36 cellular contexts compared by ENCODE assay signal in the genomic region with DNA sequence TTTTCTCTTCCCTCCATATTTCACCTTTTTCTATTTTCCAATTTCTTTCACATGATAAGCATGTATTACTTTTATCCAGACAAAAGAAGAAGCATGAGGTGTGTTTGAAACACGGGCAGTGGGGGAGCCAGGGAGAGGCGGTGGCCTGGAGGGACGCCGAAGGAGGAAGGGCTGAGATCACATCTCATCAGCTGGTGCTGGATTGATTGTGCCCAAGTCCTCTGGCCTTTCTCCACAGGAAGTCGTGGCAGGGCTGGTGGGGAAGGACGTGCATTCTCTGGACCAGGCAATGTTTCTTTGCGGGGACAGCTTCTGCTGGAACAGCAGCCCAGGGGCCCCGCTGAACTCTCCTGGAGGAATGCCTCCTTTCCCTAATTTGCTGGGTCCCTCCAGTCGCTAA.
A peak's percentile ranks its signal among the peaks of the same experiment; 100 is the strongest.
DNase-seq lines count a peak whose midpoint lies in the region; ATAC-seq, FAIRE-seq and TF ChIP-seq lines count a peak whose summit lies in the region.
"Had no signal": no experiment of that assay in that cellular context is flagged by ENCODE, and none has a peak within 500 bp of the region (broad histone marks: within the 10 kb centered on the region; RNA-seq: fewer than 3 reads in every experiment).

No MANE protein-coding gene starts in this region.

- no peak overlapping the region for H2BK120ac ChIP-seq in neuronal stem cell (ENCODE audit: low read depth, low read length)

- H3K36me3 Mint-ChIP-seq in glutamatergic neuron (ENCODE audit: unreplicated experiment), result no peaks in the 10 kb centered on the region

- H3K4me3 ChIP-seq in A549 (no peak overlapping the region), neuronal stem cell (ENCODE audit: low read length in 2 of 2) (no peak overlapping the region)
- H3K4me3 ChIP-seq: left ventricle myocardium inferior, tibial artery had no signal

- H4K91ac ChIP-seq in neuronal stem cell (ENCODE audit: low read depth, low read length, poor library complexity), result no peak overlapping the region

- no peak for TF ChIP-seq EP300 in A549 (IDR thresholded peaks at IDR 0.05)

- no peak overlapping the region for H2BK12ac ChIP-seq in neuronal stem cell (ENCODE audit: low read length)

- ATAC-seq in A549 (no peak), HG02623 (IDR thresholded peaks at IDR 0.05; ENCODE audit: unreplicated experiment) (no peak), GM21619 (IDR thresholded peaks at IDR 0.05; ENCODE audit: unreplicated experiment) (no peak)
- ATAC-seq: sciatic nerve had no signal

- H3K4me3 Mint-ChIP-seq in glutamatergic neuron (ENCODE audit: unreplicated experiment), result no peak overlapping the region
- H3K4me3 Mint-ChIP-seq: activated naive CD8-positive, alpha-beta T cell had no signal

- H3K27me3 Mint-ChIP-seq in glutamatergic neuron (ENCODE audit: unreplicated experiment), result no peaks in the 10 kb centered on the region
- H3K27me3 Mint-ChIP-seq: activated naive CD8-positive, alpha-beta T cell; progenitor cell of endocrine pancreas had no signal

- H3K36me3 ChIP-seq in neuronal stem cell (replicated peaks in 1 of 2; ENCODE audit: control insufficient read depth in 2 of 2, insufficient read depth in 2 of 2, low read length in 2 of 2), result no peaks in the 10 kb centered on the region
- H3K36me3 ChIP-seq: neutrophil had no signal

- no peaks in the 10 kb centered on the region for H3K4me1 Mint-ChIP-seq in glutamatergic neuron (ENCODE audit: low read depth, unreplicated experiment)

- H3K4me2 ChIP-seq in A549 (no peak overlapping the region), neuronal stem cell (ENCODE audit: insufficient read depth, low read length, poor library complexity, severe bottlenecking) (no peak overlapping the region)
- H3K4me2 ChIP-seq: KMS-11 had no signal

- H2AFZ ChIP-seq in neuronal stem cell (ENCODE audit: low read length), result peak overlapping the region; percentile 93

- TF ChIP-seq POLR2A in A549 (IDR thresholded peaks at IDR 0.05; ENCODE audit: low read length), result no peak

- H3K9me3 ChIP-seq in A549 (peaks cover 7% of the 10 kb centered on the region; the same call in 1 of the 3 replicates), neuronal stem cell (replicated peaks in 1 of 2; ENCODE audit: control insufficient read depth in 2 of 2, insufficient read depth in 1 of 2, low read depth in 1 of 2, low read length in 2 of 2) (no peaks in the 10 kb centered on the region)
- H3K9me3 ChIP-seq: left ventricle myocardium inferior, neutrophil, tibial artery had no signal

- no peak for TF ChIP-seq RAD21 in A549 (conservative IDR thresholded peaks at IDR 0.05 in 1 of 2, IDR thresholded peaks at IDR 0.05 in 1 of 2)

- no peak overlapping the region for H3K9ac ChIP-seq in neuronal stem cell (ENCODE audit: low read depth, low read length, poor library complexity)
- H3K9ac ChIP-seq: KMS-11 had no signal

- 80% methylated on average over 9 of the region's 9 CpGs for WGBS in A549 (ENCODE audit: missing lambda C conversion rate)
- WGBS in neuronal stem cell (ENCODE audit: extremely low coverage in 2 of 2, insufficient read length in 2 of 2, insufficient replicate concordance in 1 of 2), 2 donors, result no CpG with 5 or more reads among the region's 9 CpGs

- H3K79me1 ChIP-seq in neuronal stem cell (ENCODE audit: low read depth, low read length), result no peaks in the 10 kb centered on the region

- peak overlapping the region; percentile 29 to 91; a peak in 4 of 6 replicates for H3K27ac ChIP-seq in A549
- no peak overlapping the region for H3K27ac ChIP-seq in neuronal stem cell (replicated peaks; ENCODE audit: low read length)
- H3K27ac ChIP-seq: C4-2B, epithelial cell of prostate, HL-60, KMS-11, left ventricle myocardium inferior, neutrophil, tibial artery had no signal

- no peak overlapping the region for H2AK5ac ChIP-seq in neuronal stem cell (ENCODE audit: low read depth, low read length)

- H3K9me3 Mint-ChIP-seq in glutamatergic neuron (ENCODE audit: unreplicated experiment), result no peaks in the 10 kb centered on the region

- no peak overlapping the region for H4K8ac ChIP-seq in neuronal stem cell (ENCODE audit: low read depth, low read length)

- H3K14ac ChIP-seq in neuronal stem cell (ENCODE audit: low read length), result no peak overlapping the region

- H2BK15ac ChIP-seq in neuronal stem cell (ENCODE audit: low read length), result no peak overlapping the region

- no peak for TF ChIP-seq CTCF in A549 (IDR thresholded peaks at IDR 0.05)
- TF ChIP-seq CTCF in glutamatergic neuron (IDR thresholded peaks at IDR 0.05; ENCODE audit: partially characterized antibody, unreplicated experiment), result no peak

- peak overlapping the region; percentile 73 for H3K18ac ChIP-seq in neuronal stem cell (ENCODE audit: low read length)

- CTCF ChIA-PET in A549 (lab: Yijun Ruan, JAX), result interaction anchor here (1.5 to 1.7 kb wide), 2 partner anchors 11 to 32 kb away, joined by 3 to 4 read pairs; no protein-coding TSS in a partner anchor

- POLR2A ChIA-PET in A549 (lab: Yijun Ruan, JAX), result no interaction called here

- no peak overlapping the region for H2BK5ac ChIP-seq in neuronal stem cell (ENCODE audit: low read length)

- FAIRE-seq in A549 (lab: Jason Lieb, UNC), result no peak
- FAIRE-seq: bronchial epithelial cell, H54, islet of Langerhans had no signal

- no peak overlapping the region for H3K23ac ChIP-seq in neuronal stem cell (ENCODE audit: low read depth, low read length, poor library complexity)

- no peak overlapping the region for H3K27ac Mint-ChIP-seq in glutamatergic neuron (ENCODE audit: unreplicated experiment)
- H3K27ac Mint-ChIP-seq: activated naive CD8-positive, alpha-beta T cell; progenitor cell of endocrine pancreas had no signal

- H3K4me1 ChIP-seq in A549 (peaks cover 18% of the 10 kb centered on the region), neuronal stem cell (ENCODE audit: control insufficient read depth in 2 of 2, insufficient read depth in 1 of 2, low read depth in 1 of 2, low read length in 2 of 2) (peaks cover 2 to 9% of the 10 kb centered on the region in 2 donors)
- H3K4me1 ChIP-seq: tibial artery had no signal

- no peak overlapping the region for H3K4ac ChIP-seq in neuronal stem cell (ENCODE audit: low read length)

- no peak for DNase-seq in A549 (ENCODE audit: low read depth in 1 of 2, low spot score in 1 of 2)
- DNase-seq in OCI-M1 (lab: John Stamatoyannopoulos, UW), result peak; percentile 58
- DNase-seq in dermis blood vessel endothelial cell, result peak; percentile 53
- DNase-seq in neuronal stem cell (ENCODE audit: low spot score), result no peak
- DNase-seq in NCI-H1436 treated with DMSO at 0.1 percent for 48 hours (lab: John Stamatoyannopoulos, UW), result no peak
- no peak for DNase-seq in glutamatergic neuron
- DNase-seq: 8988T; activated CD4-positive, alpha-beta T cell treated with anti-CD3 and anti-CD28 coated beads, Interleukin-2, amount 50 U/mL, for 1 hour; activated CD4-positive, CD25-positive, alpha-beta regulatory T cell; activated effector memory CD4-positive, alpha-beta T cell treated with Interleukin-2 at 50 U/mL for 16 hours; activated T-cell treated with anti-CD3 and anti-CD28 coated beads, Interleukin-2, amount 50 U/mL, for 1 hour; Calu3; DMS79; effector CD4-positive, alpha-beta T cell; GDM1; left ventricle myocardium inferior; mesenchymal stem cell; MM.1S; NCI-H1417; NCI-H82; stimulated activated CD4-positive, alpha-beta T cell treated with anti-CD3 and anti-CD28 coated beads, Interleukin-2, amount 100 ng/mL, for 48 hours; T-helper 9 cell; tibial artery had no signal

- H3K27me3 ChIP-seq in neuronal stem cell (ENCODE audit: control insufficient read depth in 3 of 3, insufficient read depth in 3 of 3, low read depth in 1 of 3, low read length in 3 of 3), result no peaks in the 10 kb centered on the region
- H3K27me3 ChIP-seq: neutrophil, tibial artery had no signal

TF ChIP-seq in A549, 52 proteins besides CTCF, POLR2A, EP300 and RAD21:
- TF ChIP-seq RFX5 (IDR thresholded peaks at IDR 0.05) (no peak), EHMT2 (IDR thresholded peaks at IDR 0.05; ENCODE audit: low read depth) (no peak), FOXS1 (CRISPR knock-in tag; IDR thresholded peaks at IDR 0.05) (no peak), SMC3 (IDR thresholded peaks at IDR 0.05) (no peak)

Comparison
In these comparisons a context has a peak if more than half of its experiments do, and no peak if none do; other contexts are left out.
1. DNase-seq: peak in OCI-M1 (single experiment) and dermis blood vessel endothelial cell (single experiment); none in A549 (0 of 2), neuronal stem cell (single experiment), NCI-H1436 treated with DMSO at 0.1 percent for 48 hours (single experiment) and glutamatergic neuron (single experiment).